ENCODE assay signal across 25 cellular contexts in the genomic region with DNA sequence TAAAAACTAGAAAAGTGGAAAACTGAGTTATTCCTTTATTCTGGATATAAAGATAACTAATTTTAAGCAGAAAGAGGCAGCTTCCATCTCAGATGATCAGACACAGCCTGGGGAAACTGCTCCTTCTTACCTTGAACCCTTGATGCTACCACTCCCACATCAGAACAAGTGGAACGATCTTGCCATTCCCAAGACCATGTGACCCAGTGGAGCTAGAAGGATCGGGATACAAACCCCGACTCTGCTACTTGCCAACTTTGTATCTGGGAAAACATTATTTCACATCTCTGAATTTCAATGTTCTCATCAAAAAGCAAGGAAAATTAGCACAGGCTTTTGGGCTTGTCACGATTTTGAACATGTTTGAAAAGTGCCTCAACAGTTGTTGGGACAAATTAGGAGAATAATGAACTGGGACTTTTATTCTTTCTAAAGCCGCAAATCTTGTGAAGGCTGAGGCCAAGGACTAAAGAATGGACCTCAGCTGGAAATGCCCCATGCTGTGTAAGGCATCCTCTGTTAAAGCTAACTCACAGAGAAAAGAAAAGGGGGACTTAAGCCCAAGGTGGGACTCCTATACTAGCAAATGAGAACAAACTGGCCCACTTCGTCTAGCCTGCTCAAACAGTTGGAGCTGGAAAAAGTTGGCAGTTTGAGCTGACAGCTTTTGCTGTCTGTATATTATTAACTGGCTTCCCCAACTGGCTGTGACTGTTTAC.
"Had no signal": no experiment of that assay in that cellular context is flagged by ENCODE, and none has a peak within 500 bp of the region (broad histone marks: within the 10 kb centered on the region; RNA-seq: fewer than 3 reads in every experiment).

No MANE protein-coding gene starts in this region.

- H3K27ac ChIP-seq: left lung, testis, VCaP had no signal

- H3K9me3 Mint-ChIP-seq: activated CD4-positive, alpha-beta T cell treated with anti-CD3 and anti-CD28 coated beads, Interleukin-2, amount 10 ng/mL, durations not matched to agents 7 days and 5 days; brain; T-cell; T-helper 2 cell treated with Interferon-gamma antibody and Interleukin-4, amounts not matched to agents 5 μg/mL and 100 μg/mL, for 36 hours; type B pancreatic cell had no signal

- H3K27ac Mint-ChIP-seq: activated CD4-positive, alpha-beta T cell treated with anti-CD3 and anti-CD28 coated beads, Interleukin-2, amount 10 ng/mL, durations not matched to agents 7 days and 5 days; activated naive CD4-positive, alpha-beta T cell treated with anti-CD3 and anti-CD28 coated beads, Interleukin-2, amount 50 U/mL, for 24 hours; brain; naive thymus-derived CD4-positive, alpha-beta T cell; progenitor cell of endocrine pancreas; T-cell; T-helper 2 cell treated with Interferon-gamma antibody and Interleukin-4, amounts not matched to agents 5 μg/mL and 100 μg/mL, for 36 hours; type B pancreatic cell had no signal

- H3K4me3 ChIP-seq: left lung, lung, testis had no signal

- H3K4me1 Mint-ChIP-seq: activated CD4-positive, alpha-beta T cell treated with anti-CD3 and anti-CD28 coated beads, Interleukin-2, amount 10 ng/mL, durations not matched to agents 7 days and 5 days; activated naive CD4-positive, alpha-beta T cell treated with anti-CD3 and anti-CD28 coated beads, Interleukin-2, amount 50 U/mL, for 24 hours; naive thymus-derived CD4-positive, alpha-beta T cell; T-cell had no signal

- H3K27me3 Mint-ChIP-seq: activated CD4-positive, alpha-beta T cell treated with anti-CD3 and anti-CD28 coated beads, Interleukin-2, amount 10 ng/mL, durations not matched to agents 7 days and 5 days; activated naive CD4-positive, alpha-beta T cell treated with anti-CD3 and anti-CD28 coated beads, Interleukin-2, amount 50 U/mL, for 24 hours; progenitor cell of endocrine pancreas; T-cell; type B pancreatic cell had no signal

- H3K9me3 ChIP-seq: left lung, testis had no signal

- H3K4me1 ChIP-seq: left lung, testis had no signal

- H3K27me3 ChIP-seq: left lung, testis had no signal

- H3K36me3 Mint-ChIP-seq: activated naive CD4-positive, alpha-beta T cell treated with anti-CD3 and anti-CD28 coated beads, Interleukin-2, amount 50 U/mL, for 24 hours; brain; naive thymus-derived CD4-positive, alpha-beta T cell; T-cell; type B pancreatic cell had no signal

- DNase-seq: activated CD4-positive, alpha-beta T cell treated with anti-CD3 and anti-CD28 coated beads, Interleukin-2, amount 10 ng/mL, durations not matched to agents 7 days and 5 days; activated CD4-positive, CD25-positive, alpha-beta regulatory T cell treated with anti-CD3 and anti-CD28 coated beads, Interleukin-2, amount 50 U/mL, for 72 hours; activated gamma-delta T cell treated with Interleukin-2 at 50 U/mL for 16 hours; activated T-cell treated with anti-CD3 and anti-CD28 coated beads, Interleukin-2, amount 50 U/mL, for 1 hour; aorta; caudate nucleus; dermis blood vessel endothelial cell; effector CD8-positive, alpha-beta T cell; foreskin melanocyte; hippocampal formation; kidney glomerular epithelial cell; naive thymus-derived CD4-positive, alpha-beta T cell; stimulated activated CD4-positive, alpha-beta T cell treated with anti-CD3 and anti-CD28 coated beads, Interleukin-2, amount 100 ng/mL, for 48 hours; stimulated activated CD8-positive, alpha-beta memory T cell treated with anti-CD3 and anti-CD28 coated beads, Interleukin-4, amount 100 ng/mL, for 48 hours; stimulated activated naive CD4-positive, alpha-beta T cell; T-cell; testis had no signal

- H3K36me3 ChIP-seq: left lung had no signal

- ATAC-seq: left lung; naive thymus-derived CD4-positive, alpha-beta T cell; T-cell had no signal

- H3K4me3 Mint-ChIP-seq: activated CD4-positive, alpha-beta T cell treated with anti-CD3 and anti-CD28 coated beads, Interleukin-2, amount 10 ng/mL, durations not matched to agents 7 days and 5 days; activated naive CD4-positive, alpha-beta T cell treated with anti-CD3 and anti-CD28 coated beads, Interleukin-2, amount 50 U/mL, for 24 hours; brain; naive thymus-derived CD4-positive, alpha-beta T cell; T-cell; T-helper 2 cell treated with Interferon-gamma antibody and Interleukin-4, amounts not matched to agents 5 μg/mL and 100 μg/mL, for 36 hours; type B pancreatic cell had no signal
